25 cellular contexts compared by ENCODE assay signal in genomic region chr17:45984368-45984767, GRCh38. TPM values are rescaled to one million over a fixed set of nuclear protein-coding genes. Genes with fewer than 3 reads are reported as not detected.
DNase-seq lines count a peak whose midpoint lies in the region; ATAC-seq, FAIRE-seq and TF ChIP-seq lines count a peak whose summit lies in the region.
"Had no signal": no experiment of that assay in that cellular context is flagged by ENCODE, and none has a peak within 500 bp of the region (broad histone marks: within the 10 kb centered on the region; RNA-seq: fewer than 3 reads in every experiment).

No MANE protein-coding gene starts in this region.

- H3K23ac ChIP-seq in neuronal stem cell (ENCODE audit: low read depth, low read length, poor library complexity): peak overlapping the region; percentile 2

- H3K27me3 Mint-ChIP-seq in chondrocyte (ENCODE audit: low read depth): peaks cover 2% of the 10 kb centered on the region
- H3K27me3 Mint-ChIP-seq: IgD-negative memory B cell had no signal

- no peak overlapping the region for H3K4me3 Mint-ChIP-seq in chondrocyte (ENCODE audit: unreplicated experiment)
- H3K4me3 Mint-ChIP-seq: CD14-positive monocyte; CD4-positive, alpha-beta memory T cell; IgD-negative memory B cell had no signal

- H4K91ac ChIP-seq in neuronal stem cell (ENCODE audit: low read depth, low read length, poor library complexity): peak overlapping the region; percentile 19

- H2AK5ac ChIP-seq in neuronal stem cell (ENCODE audit: low read depth, low read length): no peak overlapping the region

- H3K9ac ChIP-seq in HepG2 (ENCODE audit: insufficient read depth, low read depth, low read length) (no peak overlapping the region), neuronal stem cell (ENCODE audit: low read depth, low read length, poor library complexity) (no peak overlapping the region)
- H3K9ac ChIP-seq: BLaER1, GM23248 had no signal

- H4K20me1 ChIP-seq in HepG2 (ENCODE audit: insufficient read depth, low read length): no peaks in the 10 kb centered on the region
- H4K20me1 ChIP-seq: BLaER1 had no signal

- no peaks in the 10 kb centered on the region for H3K9me3 Mint-ChIP-seq in chondrocyte (ENCODE audit: low read depth)
- H3K9me3 Mint-ChIP-seq: IgD-negative memory B cell had no signal

- POLR2A ChIA-PET in HepG2 (lab: Yijun Ruan, JAX): no interaction called here

- H3K18ac ChIP-seq in neuronal stem cell (ENCODE audit: low read length): peak overlapping the region; percentile 4

- H2BK120ac ChIP-seq in neuronal stem cell (ENCODE audit: low read depth, low read length): no peak overlapping the region

- ATAC-seq in HepG2 (no peak), right lobe of liver (no peak), SK-N-SH treated with all-trans-retinoic acid at 6 μM for 48 hours (no peak)
- ATAC-seq: A549, GM12878 had no signal

- TF ChIP-seq RAD21 in HepG2 (CRISPR knock-in tag; IDR thresholded peaks at IDR 0.05): no peak

- no peak overlapping the region for H2BK15ac ChIP-seq in neuronal stem cell (ENCODE audit: low read length)

- TF ChIP-seq POLR2A in HepG2 (IDR thresholded peaks at IDR 0.05; ENCODE audit: insufficient read depth in 1 of 2, low read depth in 2 of 2, low read length in 2 of 2) (no peak), right lobe of liver (IDR thresholded peaks at IDR 0.05) (no peak), spleen (IDR thresholded peaks at IDR 0.05) (no peak), thyroid gland (IDR thresholded peaks at IDR 0.05) (no peak)

- TF ChIP-seq EP300 in HepG2 (IDR thresholded peaks at IDR 0.05; ENCODE audit: low read depth in 2 of 2, low read length in 2 of 2): no peak
- no peak for TF ChIP-seq EP300 in HepG2 (CRISPR knock-in tag; IDR thresholded peaks at IDR 0.05; ENCODE audit: borderline replicate concordance)

- DNase-seq in HepG2 (ENCODE audit: low spot score): no peak
- DNase-seq in right lobe of liver: no peak
- peak; percentile 71 for DNase-seq in chondrocyte (ENCODE audit: low spot score)
- DNase-seq in neuronal stem cell (ENCODE audit: low spot score): no peak
- DNase-seq in spleen: peak; percentile 54
- DNase-seq in thyroid gland: no peak
- no peak for DNase-seq in HT-29 (ENCODE audit: low spot score)
- DNase-seq: CD4-positive, alpha-beta memory T cell; DMS 273 treated with DMSO at 0.1 percent for 48 hours; DMS53; DND-41; EL; GM23248; KG1 had no signal

- H3K4me2 ChIP-seq in HepG2 (ENCODE audit: low read depth, low read length) (no peak overlapping the region), neuronal stem cell (ENCODE audit: insufficient read depth, low read length, poor library complexity, severe bottlenecking) (no peak overlapping the region)
- H3K4me2 ChIP-seq: A549, BLaER1 had no signal

- H3K9me3 ChIP-seq in HepG2 (ENCODE audit: low read length): no peaks in the 10 kb centered on the region
- no peaks in the 10 kb centered on the region for H3K9me3 ChIP-seq in right lobe of liver
- H3K9me3 ChIP-seq in neuronal stem cell (replicated peaks in 1 of 2; ENCODE audit: control insufficient read depth in 2 of 2, insufficient read depth in 1 of 2, low read depth in 1 of 2, low read length in 2 of 2): no peaks in the 10 kb centered on the region
- H3K9me3 ChIP-seq in spleen: no peaks in the 10 kb centered on the region
- no peaks in the 10 kb centered on the region for H3K9me3 ChIP-seq in thyroid gland
- H3K9me3 ChIP-seq: A549, BLaER1 had no signal

- in situ Hi-C loops in HepG2 (cut with HindIII; ENCODE audit: extremely low pct_ligation_motif_present, low pct_unique_long_range_greater_than_20kb): no loop called here

- TF ChIP-seq CTCF in HepG2 (CRISPR knock-in tag; IDR thresholded peaks at IDR 0.05) (no peak), right lobe of liver (IDR thresholded peaks at IDR 0.05) (no peak), chondrocyte (IDR thresholded peaks at IDR 0.05) (no peak), spleen (IDR thresholded peaks at IDR 0.05 in 8 of 11, conservative IDR thresholded peaks at IDR 0.05 in 3 of 11) (no peak), thyroid gland (IDR thresholded peaks at IDR 0.05) (no peak)

- H3K4me1 ChIP-seq in HepG2 (ENCODE audit: insufficient read depth, low read length) (peaks cover 23% of the 10 kb centered on the region), right lobe of liver (no peaks in the 10 kb centered on the region), neuronal stem cell (ENCODE audit: control insufficient read depth in 2 of 2, insufficient read depth in 1 of 2, low read depth in 1 of 2, low read length in 2 of 2) (peaks cover 0 to 5% of the 10 kb centered on the region in 2 donors), spleen (no peaks in the 10 kb centered on the region), thyroid gland (no peaks in the 10 kb centered on the region)
- H3K4me1 ChIP-seq: A549 had no signal

- H3K4ac ChIP-seq in neuronal stem cell (ENCODE audit: low read length): no peak overlapping the region

- no peak overlapping the region for H4K8ac ChIP-seq in neuronal stem cell (ENCODE audit: low read depth, low read length)

- intact Hi-C loops in HepG2 (cut with micrococcal nuclease; ENCODE audit: unreplicated experiment): no loop called here
- intact Hi-C loops in right lobe of liver (cut with DNase I): no loop called here
- intact Hi-C loops in spleen (cut with DNase I; ENCODE audit: low total_unique reads): no loop called here
- intact Hi-C loops in thyroid gland (cut with DNase I): no loop called here

- no peak overlapping the region for H3K27ac ChIP-seq in HepG2 (ENCODE audit: extremely low read length, insufficient read depth, low read length)
- H3K27ac ChIP-seq in right lobe of liver: no peak overlapping the region
- no peak overlapping the region for H3K27ac ChIP-seq in neuronal stem cell (replicated peaks; ENCODE audit: low read length)
- H3K27ac ChIP-seq in spleen: no peak overlapping the region
- H3K27ac ChIP-seq in thyroid gland: no peak overlapping the region
- H3K27ac ChIP-seq: 22Rv1, A549, BLaER1, GM23248 had no signal

- no peak for FAIRE-seq in HepG2 (lab: Jason Lieb, UNC)
- FAIRE-seq: A549, GM12878, H54 had no signal

- H2BK12ac ChIP-seq in neuronal stem cell (ENCODE audit: low read length): no peak overlapping the region

- WGBS in HepG2 (ENCODE audit: low lambda C conversion rate): 64% methylated on average over 5 of the region's 5 CpGs
- WGBS in right lobe of liver (ENCODE audit: insufficient coverage, low coverage, low lambda C conversion rate, missing lambda C conversion rate): 100% methylated on average over 3 of the region's 5 CpGs
- no CpG with 5 or more reads among the region's 5 CpGs for WGBS in neuronal stem cell (ENCODE audit: extremely low coverage in 2 of 2, insufficient read length in 2 of 2, insufficient replicate concordance in 1 of 2), 2 donors
- WGBS in spleen, 5 donors: 83 to 93% (median 89%) methylated on average over 4 to 5 of the region's 5 CpGs
- WGBS in thyroid gland, 2 donors: 85 to 98% methylated on average over 5 of the region's 5 CpGs

- BruUV-seq in HepG2 (replicated peaks; lab: Mats Ljungman, UMichigan): no TSS peak

- H3K79me2 ChIP-seq in HepG2 (ENCODE audit: insufficient read depth, low read length): no peaks in the 10 kb centered on the region

- no peak overlapping the region for H3K4me3 ChIP-seq in HepG2 (replicated peaks in 1 of 3; ENCODE audit: insufficient read depth in 1 of 3, low read depth in 2 of 3, low read length in 3 of 3)
- no peak overlapping the region for H3K4me3 ChIP-seq in right lobe of liver
- no peak overlapping the region for H3K4me3 ChIP-seq in neuronal stem cell (ENCODE audit: low read length in 2 of 2)
- H3K4me3 ChIP-seq in spleen: no peak overlapping the region
- H3K4me3 ChIP-seq in thyroid gland (replicated peaks in 1 of 3): no peak overlapping the region
- H3K4me3 ChIP-seq: A549, BLaER1, GM12878, GM23248 had no signal

- H3K36me3 Mint-ChIP-seq in chondrocyte (ENCODE audit: low read depth): peaks cover 2% of the 10 kb centered on the region
- H3K36me3 Mint-ChIP-seq: CD14-positive monocyte; CD4-positive, alpha-beta memory T cell had no signal

- H2BK5ac ChIP-seq in neuronal stem cell (ENCODE audit: low read length): no peak overlapping the region

- H2AFZ ChIP-seq in HepG2 (ENCODE audit: low read length) (no peak overlapping the region), neuronal stem cell (ENCODE audit: low read length) (no peak overlapping the region)
- H2AFZ ChIP-seq: GM23248 had no signal

- no peaks in the 10 kb centered on the region for H3K4me1 Mint-ChIP-seq in chondrocyte (ENCODE audit: low read depth)
- H3K4me1 Mint-ChIP-seq: CD14-positive monocyte, IgD-negative memory B cell had no signal

- CTCF ChIA-PET in HepG2 (lab: Yijun Ruan, JAX; ENCODE audit: low intra/inter-chr PET ratio, low total read pairs): no interaction called here

- H3K14ac ChIP-seq in neuronal stem cell (ENCODE audit: low read length): no peak overlapping the region

- H3K36me3 ChIP-seq in HepG2 (replicated peaks in 1 of 2; ENCODE audit: control insufficient read depth in 1 of 2, insufficient read depth in 2 of 2, low read length in 2 of 2) (no peaks in the 10 kb centered on the region), right lobe of liver (no peaks in the 10 kb centered on the region), neuronal stem cell (replicated peaks in 1 of 2; ENCODE audit: control insufficient read depth in 2 of 2, insufficient read depth in 2 of 2, low read length in 2 of 2) (no peaks in the 10 kb centered on the region), spleen (no peaks in the 10 kb centered on the region), thyroid gland (no peaks in the 10 kb centered on the region)
- H3K36me3 ChIP-seq: BLaER1 had no signal

- H3K27ac Mint-ChIP-seq in chondrocyte (ENCODE audit: unreplicated experiment): no peak overlapping the region
- H3K27ac Mint-ChIP-seq: CD4-positive, alpha-beta memory T cell; IgD-negative memory B cell had no signal

- no peaks in the 10 kb centered on the region for H3K79me1 ChIP-seq in neuronal stem cell (ENCODE audit: low read depth, low read length)

- peaks cover 0 to 9% of the 10 kb centered on the region in 2 experiments; a peak in 2 of 5 replicates for H3K27me3 ChIP-seq in HepG2 (ENCODE audit: control insufficient read depth in 1 of 2, insufficient read depth in 2 of 2, low read length in 2 of 2)
- no peaks in the 10 kb centered on the region for H3K27me3 ChIP-seq in right lobe of liver
- peaks cover 0 to 8% (median 0%) of the 10 kb centered on the region in 3 experiments for H3K27me3 ChIP-seq in neuronal stem cell (ENCODE audit: control insufficient read depth in 3 of 3, insufficient read depth in 3 of 3, low read depth in 1 of 3, low read length in 3 of 3)
- peaks cover 0 to 7% (median 0%) of the 10 kb centered on the region in 7 donors for H3K27me3 ChIP-seq in spleen (replicated peaks in 1 of 7)
- no peaks in the 10 kb centered on the region for H3K27me3 ChIP-seq in thyroid gland
- H3K27me3 ChIP-seq: BLaER1 had no signal

RNA-seq across cellular contexts. Expression of gene STH, which starts 14.7 kb away (rescaled TPM):
- total RNA-seq in HepG2 (2016; rRNA removed; fragmentation: Illumina TruSeq; extraction: Trizol) (not detected in 2 replicates), right lobe of liver (not detected), chondrocyte (not detected in 3 replicates), spleen (not detected), thyroid gland (not detected)
- not detected in 2 replicates for total RNA-seq in HepG2 (2016; cell fraction: cytosol; rRNA removed; fragmentation: Illumina TruSeq; extraction: Trizol; ENCODE audit: low read depth)
- total RNA-seq in HepG2 (2016; cell fraction: insoluble cytoplasmic fraction; rRNA removed; fragmentation: Illumina TruSeq; extraction: Trizol): not detected in 2 replicates
- total RNA-seq in HepG2 (2016; cell fraction: membrane; rRNA removed; fragmentation: Illumina TruSeq; extraction: Trizol): not detected in 2 replicates
- not detected in 2 replicates for total RNA-seq in HepG2 (2016; cell fraction: nucleus; rRNA removed; fragmentation: Illumina TruSeq; extraction: Trizol)
- polyA plus RNA-seq in HepG2 (2011; rRNA removed) (0.37 TPM in 1 of 2 replicates, not detected in the other), spleen (not detected)
- not detected in 2 replicates for polyA plus RNA-seq in HepG2 (2011; cell fraction: cytosol; rRNA removed)
- not detected in 2 replicates for polyA plus RNA-seq in HepG2 (2011; cell fraction: nucleus; rRNA removed)
- polyA plus RNA-seq in HepG2 (2012): not detected in 2 replicates
- not detected in 2 replicates for polyA plus RNA-seq in HepG2 (2016; cell fraction: cytosol; fragmentation: Illumina TruSeq; extraction: Trizol; ENCODE audit: low read depth)
- not detected in 2 replicates for polyA plus RNA-seq in HepG2 (2016; cell fraction: insoluble cytoplasmic fraction; fragmentation: Illumina TruSeq; extraction: Trizol; ENCODE audit: low read depth)
- polyA plus RNA-seq in HepG2 (2016; cell fraction: membrane; fragmentation: Illumina TruSeq; extraction: Trizol; ENCODE audit: low read depth): not detected in 2 replicates
- not detected in 2 replicates for polyA plus RNA-seq in HepG2 (2016; cell fraction: nucleus; fragmentation: Illumina TruSeq; extraction: Trizol; ENCODE audit: insufficient read depth, low read depth)
- polyA minus RNA-seq in HepG2 (2011; rRNA and poly(A)+ RNA removed; ENCODE audit: low replicate concordance): 0.78 TPM in 1 of 2 replicates, not detected in the other
- not detected in 2 replicates for polyA minus RNA-seq in HepG2 (2011; cell fraction: cytosol; rRNA and poly(A)+ RNA removed)
- polyA minus RNA-seq in HepG2 (2011; cell fraction: nucleus; rRNA and poly(A)+ RNA removed): not detected in 2 replicates
- not detected for polyA plus RNA-seq in neuronal stem cell (2013, experiment 1 of 2)
- polyA plus RNA-seq in neuronal stem cell (2013, experiment 2 of 2): not detected
- not detected in 2 replicates for total RNA-seq in HT-29 (2014; rRNA removed; shearing (Covaris generic))
- total RNA-seq: CD4-positive, alpha-beta memory T cell; G401; GM12878; GM23248; HT1080 had no signal
- polyA plus RNA-seq: A549; AG04450; CD14-positive monocyte; CD4-positive, alpha-beta memory T cell; GM12878; GM23248; IgD-negative memory B cell had no signal

Comparison
In these comparisons a context has a peak if more than half of its experiments do, and no peak if none do; other contexts are left out.
1. DNase-seq: peak in chondrocyte (single experiment) and spleen (single experiment); none in HepG2 (single experiment), right lobe of liver (0 of 3), neuronal stem cell (single experiment), thyroid gland (0 of 2) and HT-29 (single experiment).